In the genomic region with DNA sequence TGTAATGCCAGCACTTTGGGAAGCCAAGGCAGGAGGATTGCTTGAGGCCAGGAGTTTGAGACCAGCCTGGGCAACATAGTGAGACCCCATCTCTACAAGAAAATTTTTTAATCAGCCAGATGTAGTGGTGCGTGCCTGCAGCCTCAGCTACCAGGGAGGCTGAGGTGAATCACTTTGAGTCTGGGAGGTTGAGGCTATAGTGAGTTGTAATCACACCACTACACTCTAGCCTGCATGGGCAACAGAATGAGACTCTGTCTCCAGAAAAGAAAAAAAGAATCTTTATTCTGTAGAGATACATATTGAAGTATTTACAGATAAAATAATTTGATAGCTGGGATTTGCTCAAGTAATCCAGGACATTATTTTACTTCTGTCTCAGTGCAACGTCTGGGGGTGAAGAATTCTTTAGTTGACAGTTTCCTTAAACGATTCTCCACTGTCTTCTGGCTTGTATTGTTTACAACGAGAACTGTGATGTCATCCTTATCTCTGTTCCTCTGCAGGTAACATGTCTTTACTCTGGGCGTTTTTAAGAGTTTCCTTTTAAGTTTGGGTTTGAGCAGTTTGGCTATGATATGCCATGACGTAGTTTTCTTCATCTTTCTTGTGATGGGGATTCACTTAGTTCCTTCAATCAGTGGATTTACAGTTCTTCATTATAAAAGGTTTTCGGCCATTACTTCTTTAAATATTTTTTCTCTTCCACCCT, we compare ENCODE assay signal across 15 cellular contexts. TPM values are rescaled to one million over a fixed set of nuclear protein-coding genes. Genes with fewer than 3 reads are reported as not detected.
A peak's percentile ranks its signal among the peaks of the same experiment; 100 is the strongest.
DNase-seq lines count a peak whose midpoint lies in the region; ATAC-seq and TF ChIP-seq lines count a peak whose summit lies in the region.
"Had no signal": no experiment of that assay in that cellular context is flagged by ENCODE, and none has a peak within 500 bp of the region (broad histone marks: within the 10 kb centered on the region; RNA-seq: fewer than 3 reads in every experiment).

No MANE protein-coding gene starts in this region.

- H3K27ac Mint-ChIP-seq in activated naive CD4-positive, alpha-beta T cell treated with anti-CD3 and anti-CD28 coated beads, Interleukin-2, amount 50 U/mL, for 72 hours = no peak overlapping the region
- peak overlapping the region; percentile 9 to 33 for H3K27ac Mint-ChIP-seq in effector memory CD8-positive, alpha-beta T cell
- H3K27ac Mint-ChIP-seq in stimulated activated effector memory CD8-positive, alpha-beta T cell treated with anti-CD3 and anti-CD28 coated beads, Interleukin-12 subunit alpha, Interleukin-12 subunit beta, amount 100 ng/mL, for 72 hours = no peak overlapping the region

- no peaks in the 10 kb centered on the region for H3K9me3 Mint-ChIP-seq in activated naive CD4-positive, alpha-beta T cell treated with anti-CD3 and anti-CD28 coated beads, Interleukin-2, amount 50 U/mL, for 72 hours
- no peaks in the 10 kb centered on the region for H3K9me3 Mint-ChIP-seq in effector memory CD8-positive, alpha-beta T cell
- H3K9me3 Mint-ChIP-seq in stimulated activated effector memory CD8-positive, alpha-beta T cell treated with anti-CD3 and anti-CD28 coated beads, Interleukin-12 subunit alpha, Interleukin-12 subunit beta, amount 100 ng/mL, for 72 hours = no peaks in the 10 kb centered on the region
- H3K9me3 Mint-ChIP-seq: CD8-positive, alpha-beta memory T cell had no signal

- H3K36me3 Mint-ChIP-seq in activated naive CD4-positive, alpha-beta T cell treated with anti-CD3 and anti-CD28 coated beads, Interleukin-2, amount 50 U/mL, for 72 hours = peaks cover 10 to 25% of the 10 kb centered on the region in 2 donors
- H3K36me3 Mint-ChIP-seq in effector memory CD8-positive, alpha-beta T cell (ENCODE audit: insufficient read depth) = peaks cover 24% of the 10 kb centered on the region
- peaks cover 34% of the 10 kb centered on the region for H3K36me3 Mint-ChIP-seq in stimulated activated effector memory CD8-positive, alpha-beta T cell treated with anti-CD3 and anti-CD28 coated beads, Interleukin-12 subunit alpha, Interleukin-12 subunit beta, amount 100 ng/mL, for 72 hours

- no peaks in the 10 kb centered on the region for H3K9me3 ChIP-seq in HEK293 (ENCODE audit: control insufficient read depth, insufficient read depth, low read depth, low read length)

- CTCF ChIA-PET in HEK293 (lab: Yijun Ruan, JAX) = interaction anchor here (0.5 to 0.6 kb wide), 2 partner anchors 28 to 497 kb away, joined by 3 to 6 read pairs; no protein-coding TSS in a partner anchor
- CTCF ChIA-PET in RWPE1 (lab: Yijun Ruan, JAX) = no interaction called here

- peak; percentile 26 to 86 for ATAC-seq in activated naive CD4-positive, alpha-beta T cell treated with anti-CD3 and anti-CD28 coated beads, Interleukin-2, amount 50 U/mL, for 72 hours
- ATAC-seq in effector memory CD8-positive, alpha-beta T cell (replicated peaks) = no peak
- ATAC-seq in stimulated activated effector memory CD8-positive, alpha-beta T cell treated with anti-CD3 and anti-CD28 coated beads, Interleukin-12 subunit alpha, Interleukin-12 subunit beta, amount 100 ng/mL, for 72 hours = peak; percentile 65

- H3K4me3 Mint-ChIP-seq in effector memory CD8-positive, alpha-beta T cell = no peak overlapping the region
- H3K4me3 Mint-ChIP-seq in stimulated activated effector memory CD8-positive, alpha-beta T cell treated with anti-CD3 and anti-CD28 coated beads, Interleukin-12 subunit alpha, Interleukin-12 subunit beta, amount 100 ng/mL, for 72 hours = no peak overlapping the region
- H3K4me3 Mint-ChIP-seq: CD8-positive, alpha-beta memory T cell had no signal

- no peaks in the 10 kb centered on the region for H3K27me3 Mint-ChIP-seq in effector memory CD8-positive, alpha-beta T cell
- H3K27me3 Mint-ChIP-seq: CD8-positive, alpha-beta memory T cell had no signal

- POLR2A ChIA-PET in HEK293 (lab: Yijun Ruan, JAX) (interaction anchor here (1.1 kb wide), 1 partner anchor 46 kb away, joined by 3 read pairs; no protein-coding TSS in a partner anchor), RWPE1 (lab: Yijun Ruan, JAX; ENCODE audit: low non-redundant PET) (no interaction called here)

- TF ChIP-seq CTCF in HEK293 (tag by site-specific recombination; IDR thresholded peaks at IDR 0.05) = no peak
- no peak for TF ChIP-seq CTCF in RWPE1 (conservative IDR thresholded peaks at IDR 0.05; ENCODE audit: low read depth)

- peaks cover 18 to 23% of the 10 kb centered on the region in 2 donors for H3K4me1 Mint-ChIP-seq in effector memory CD8-positive, alpha-beta T cell (ENCODE audit: low read depth in 2 of 2)
- peaks cover 33% of the 10 kb centered on the region for H3K4me1 Mint-ChIP-seq in stimulated activated effector memory CD8-positive, alpha-beta T cell treated with anti-CD3 and anti-CD28 coated beads, Interleukin-12 subunit alpha, Interleukin-12 subunit beta, amount 100 ng/mL, for 72 hours

- H3K27ac ChIP-seq in HEK293 (ENCODE audit: extremely low read depth, low read depth, low read length) (no peak overlapping the region), RWPE1 (no peak overlapping the region)

- H3K4me1 ChIP-seq in HEK293 (ENCODE audit: control insufficient read depth, insufficient read depth, low read length) = no peaks in the 10 kb centered on the region

- H3K36me3 ChIP-seq in HEK293 (ENCODE audit: control insufficient read depth in 2 of 2, insufficient read depth in 1 of 2, low read length in 2 of 2) = peaks cover 5 to 33% of the 10 kb centered on the region in 2 experiments

- H3K4me3 ChIP-seq in HEK293 (ENCODE audit: low read depth, low read length) = no peak overlapping the region

- DNase-seq in activated naive CD4-positive, alpha-beta T cell treated with anti-CD3 and anti-CD28 coated beads, Interleukin-2, amount 50 U/mL, for 72 hours (ENCODE audit: low spot score in 2 of 2) = no peak
- DNase-seq in activated naive CD4-positive, alpha-beta T cell (lab: John Stamatoyannopoulos, UW) = no peak
- no peak for DNase-seq in effector memory CD8-positive, alpha-beta T cell
- no peak for DNase-seq in stimulated activated effector memory CD8-positive, alpha-beta T cell treated with anti-CD3 and anti-CD28 coated beads, Interleukin-12 subunit alpha, Interleukin-12 subunit beta, amount 100 ng/mL, for 72 hours (ENCODE audit: low spot score in 2 of 2)
- DNase-seq in RWPE1 (ENCODE audit: low spot score) (no peak), activated gamma-delta T cell treated with Interleukin-2 at 50 U/mL for 16 hours (no peak)
- DNase-seq: ACHN; CD8-positive, alpha-beta memory T cell; DMS 273 treated with DMSO at 0.1 percent for 48 hours; H7; MM.1S; NCI-H1105; NCI-H187 treated with DMSO at 0.1 percent for 48 hours; NCI-H510A treated with DMSO at 0.1 percent for 48 hours had no signal

TF ChIP-seq in HEK293, 187 proteins besides CTCF, POLR2A, EP300 and RAD21:
- peak; percentile 53; the same call in 1 of the 2 replicates for TF ChIP-seq ATF2 (tag by site-specific recombination; IDR thresholded peaks at IDR 0.05; ENCODE audit: low read depth)
- TF ChIP-seq, protein P1, sequence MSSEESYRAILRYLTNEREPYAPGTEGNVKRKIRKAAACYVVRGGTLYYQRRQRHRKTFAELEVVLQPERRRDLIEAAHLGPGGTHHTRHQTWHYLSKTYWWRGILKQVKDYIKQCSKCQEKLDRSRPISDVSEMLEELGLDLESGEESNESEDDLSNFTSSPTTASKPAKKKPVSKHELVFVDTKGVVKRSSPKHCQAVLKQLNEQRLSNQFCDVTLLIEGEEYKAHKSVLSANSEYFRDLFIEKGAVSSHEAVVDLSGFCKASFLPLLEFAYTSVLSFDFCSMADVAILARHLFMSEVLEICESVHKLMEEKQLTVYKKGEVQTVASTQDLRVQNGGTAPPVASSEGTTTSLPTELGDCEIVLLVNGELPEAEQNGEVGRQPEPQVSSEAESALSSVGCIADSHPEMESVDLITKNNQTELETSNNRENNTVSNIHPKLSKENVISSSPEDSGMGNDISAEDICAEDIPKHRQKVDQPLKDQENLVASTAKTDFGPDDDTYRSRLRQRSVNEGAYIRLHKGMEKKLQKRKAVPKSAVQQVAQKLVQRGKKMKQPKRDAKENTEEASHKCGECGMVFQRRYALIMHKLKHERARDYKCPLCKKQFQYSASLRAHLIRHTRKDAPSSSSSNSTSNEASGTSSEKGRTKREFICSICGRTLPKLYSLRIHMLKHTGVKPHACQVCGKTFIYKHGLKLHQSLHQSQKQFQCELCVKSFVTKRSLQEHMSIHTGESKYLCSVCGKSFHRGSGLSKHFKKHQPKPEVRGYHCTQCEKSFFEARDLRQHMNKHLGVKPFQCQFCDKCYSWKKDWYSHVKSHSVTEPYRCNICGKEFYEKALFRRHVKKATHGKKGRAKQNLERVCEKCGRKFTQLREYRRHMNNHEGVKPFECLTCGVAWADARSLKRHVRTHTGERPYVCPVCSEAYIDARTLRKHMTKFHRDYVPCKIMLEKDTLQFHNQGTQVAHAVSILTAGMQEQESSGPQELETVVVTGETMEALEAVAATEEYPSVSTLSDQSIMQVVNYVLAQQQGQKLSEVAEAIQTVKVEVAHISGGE (tag by site-specific recombination; conservative IDR thresholded peaks at IDR 0.05; ENCODE audit: low read depth) = no peak

RNA-seq across cellular contexts. Expression of gene KPNA1, which starts 26.3 kb away (rescaled TPM):
- 10 to 100 TPM; 40.3 to 89.5 TPM for total RNA-seq in activated naive CD4-positive, alpha-beta T cell treated with anti-CD3 and anti-CD28 coated beads, Interleukin-2, amount 50 U/mL, for 72 hours

Comparison
In these comparisons a context has a peak if more than half of its experiments do, and no peak if none do; other contexts are left out.
1. H3K27ac Mint-ChIP-seq: peak in effector memory CD8-positive, alpha-beta T cell (2 of 2); none in activated naive CD4-positive, alpha-beta T cell treated with anti-CD3 and anti-CD28 coated beads, Interleukin-2, amount 50 U/mL, for 72 hours (0 of 2) and stimulated activated effector memory CD8-positive, alpha-beta T cell treated with anti-CD3 and anti-CD28 coated beads, Interleukin-12 subunit alpha, Interleukin-12 subunit beta, amount 100 ng/mL, for 72 hours (single experiment).